ENCODE assay signal across 19 cellular contexts in genomic region chr18:54928236-54928635, GRCh38. TPM values are rescaled to one million over a fixed set of nuclear protein-coding genes. Genes with fewer than 3 reads are reported as not detected.
"Had no signal": no experiment of that assay in that cellular context is flagged by ENCODE, and none has a peak within 500 bp of the region (broad histone marks: within the 10 kb centered on the region; RNA-seq: fewer than 3 reads in every experiment).

No MANE protein-coding gene starts in this region.

- H3K9ac ChIP-seq: KMS-11 had no signal

- ATAC-seq: activated CD4-positive, CD25-positive, alpha-beta regulatory T cell treated with anti-CD3 and anti-CD28 coated beads, Interleukin-2, amount 50 U/mL, for 24 hours; activated CD8-positive, alpha-beta memory T cell treated with anti-CD3 and anti-CD28 coated beads, Interleukin-2, amount 10 ng/mL, durations not matched to agents 7 days and 5 days; activated T-cell treated with anti-CD3 and anti-CD28 coated beads, Interleukin-2, amount 50 U/mL, for 4 hours; SK-N-SH treated with all-trans-retinoic acid at 6 μM for 48 hours had no signal

- H3K4me3 ChIP-seq: SJSA1 had no signal

- H3K4me3 Mint-ChIP-seq: activated CD8-positive, alpha-beta memory T cell treated with anti-CD3 and anti-CD28 coated beads, Interleukin-2, amount 10 ng/mL, durations not matched to agents 7 days and 5 days; activated naive CD8-positive, alpha-beta T cell; activated T-cell treated with anti-CD3 and anti-CD28 coated beads, Interleukin-2, amount 50 U/mL, for 4 hours; T-helper 1 cell treated with Interleukin-12 subunit alpha and Interleukin-12 subunit beta and Interleukin-4 antibody, amounts not matched to agents 30 μg/mL and 1 μg/mL, for 36 hours had no signal

- H3K9me3 ChIP-seq: SJSA1 had no signal

- H3K4me2 ChIP-seq: KMS-11 had no signal

- H3K36me3 ChIP-seq: SJSA1 had no signal

- H3K27me3 Mint-ChIP-seq: activated CD8-positive, alpha-beta memory T cell treated with anti-CD3 and anti-CD28 coated beads, Interleukin-2, amount 10 ng/mL, durations not matched to agents 7 days and 5 days had no signal

- H3K36me3 Mint-ChIP-seq: activated CD8-positive, alpha-beta memory T cell treated with anti-CD3 and anti-CD28 coated beads, Interleukin-2, amount 10 ng/mL, durations not matched to agents 7 days and 5 days; activated naive CD8-positive, alpha-beta T cell had no signal

- H3K27ac ChIP-seq: KMS-11, SJSA1 had no signal

- DNase-seq: activated CD4-positive, alpha-beta T cell treated with anti-CD3 and anti-CD28 coated beads for 4 hours; activated CD4-positive, alpha-beta T cell treated with anti-CD3 and anti-CD28 coated beads, Interleukin-2, amount 50 U/mL, for 48 hours; activated CD8-positive, alpha-beta memory T cell treated with anti-CD3 and anti-CD28 coated beads, Interleukin-2, amount 10 ng/mL, durations not matched to agents 7 days and 5 days; activated effector memory CD4-positive, alpha-beta T cell treated with anti-CD3 and anti-CD28 coated beads, Interleukin-2, amount 50 U/mL, for 16 hours; activated naive CD4-positive, alpha-beta T cell treated with Interleukin-2 at 50 U/mL for 16 hours; activated T-cell treated with anti-CD3 and anti-CD28 coated beads, Interleukin-2, amount 50 U/mL, for 4 hours; MM.1S; NCI-H1105; NCI-H1436; NCI-H1694 treated with DMSO at 0.1 percent for 48 hours; NCI-H2029 treated with DMSO at 0.1 percent for 48 hours; NCI-H510A treated with DMSO at 0.1 percent for 48 hours; SHP77 had no signal

- H3K4me1 ChIP-seq: SJSA1 had no signal

- H3K27ac Mint-ChIP-seq: activated CD8-positive, alpha-beta memory T cell treated with anti-CD3 and anti-CD28 coated beads, Interleukin-2, amount 10 ng/mL, durations not matched to agents 7 days and 5 days; activated naive CD8-positive, alpha-beta T cell; T-helper 1 cell treated with Interleukin-12 subunit alpha and Interleukin-12 subunit beta and Interleukin-4 antibody, amounts not matched to agents 30 μg/mL and 1 μg/mL, for 36 hours had no signal

- H3K9me3 Mint-ChIP-seq: activated T-cell treated with anti-CD3 and anti-CD28 coated beads, Interleukin-2, amount 50 U/mL, for 4 hours; T-helper 1 cell treated with Interleukin-12 subunit alpha and Interleukin-12 subunit beta and Interleukin-4 antibody, amounts not matched to agents 30 μg/mL and 1 μg/mL, for 36 hours had no signal

- H3K27me3 ChIP-seq: SJSA1 had no signal

RNA-seq across cellular contexts. Expression of gene CCDC68, which starts 31.0 kb away (rescaled TPM):
- total RNA-seq: activated CD8-positive, alpha-beta memory T cell treated with anti-CD3 and anti-CD28 coated beads, Interleukin-2, amount 10 ng/mL, durations not matched to agents 7 days and 5 days; activated T-cell treated with anti-CD3 and anti-CD28 coated beads, Interleukin-2, amount 50 U/mL, for 4 hours had no signal
